ENCODE assay signal across 29 cellular contexts in genomic region chr21:31416465-31416864, GRCh38.
DNase-seq lines count a peak whose midpoint lies in the region; ATAC-seq and TF ChIP-seq lines count a peak whose summit lies in the region.
"Had no signal": no experiment of that assay in that cellular context is flagged by ENCODE, and none has a peak within 500 bp of the region (broad histone marks: within the 10 kb centered on the region; RNA-seq: fewer than 3 reads in every experiment).

No MANE protein-coding gene starts in this region.

- no peak for TF ChIP-seq CTCF in cardiac fibroblast (IDR thresholded peaks at IDR 0.05; ENCODE audit: low read depth, low read length)

- H3K4me1 ChIP-seq in right cardiac atrium (ENCODE audit: control insufficient read depth, insufficient read depth, low read length): no peaks in the 10 kb centered on the region
- H3K4me1 ChIP-seq: lower lobe of right lung, testis had no signal

- H3K27me3 ChIP-seq in right cardiac atrium (ENCODE audit: control insufficient read depth, insufficient read depth): no peaks in the 10 kb centered on the region
- H3K27me3 ChIP-seq: ovary, testis had no signal

- intact Hi-C loops in Right ventricle myocardium inferior (cut with DNase I): no loop called here
- intact Hi-C loops in right cardiac atrium (cut with DNase I): no loop called here

- no peak overlapping the region for H3K27ac ChIP-seq in right cardiac atrium (ENCODE audit: low read length)
- H3K27ac ChIP-seq: coronary artery, HL-60, lower lobe of right lung, ovary, testis, WERI-Rb-1 had no signal

- ATAC-seq in Right ventricle myocardium inferior (peak; percentile 32), right cardiac atrium (no peak)
- ATAC-seq: Panc1 had no signal

- H3K4me3 ChIP-seq in right cardiac atrium (ENCODE audit: low read length) (no peak overlapping the region), cardiac fibroblast (replicated peaks in 1 of 2; ENCODE audit: low read depth in 2 of 2, low read length in 2 of 2) (no peak overlapping the region)
- H3K4me3 ChIP-seq: coronary artery, lower lobe of right lung, ovary, testis had no signal

- WGBS in right cardiac atrium: 87% methylated on average over 2 of the region's 2 CpGs

- no peak for DNase-seq in Right ventricle myocardium inferior (ENCODE audit: missing footprints)
- no peak for DNase-seq in right cardiac atrium
- DNase-seq in cardiac fibroblast (ENCODE audit: low read depth in 2 of 2): peak; percentile 31 to 47
- peak; percentile 69 for DNase-seq in iris pigment epithelial cell (ENCODE audit: low read depth)
- DNase-seq in stromal cell of bone marrow (ENCODE audit: low read depth): peak; percentile 22
- DNase-seq in stimulated activated CD4-positive, alpha-beta T cell treated with anti-CD3 and anti-CD28 coated beads, Interleukin-1b, Interleukin-23, amount 100 ng/mL, for 48 hours: no peak
- no peak for DNase-seq in NCI-H128 (lab: John Stamatoyannopoulos, UW; ENCODE audit: unreplicated experiment)
- no peak for DNase-seq in stimulated activated CD4-positive, alpha-beta T cell treated with anti-CD3 and anti-CD28 coated beads, Interleukin-4, amount 100 ng/mL, for 24 hours
- DNase-seq: 8988T; activated gamma-delta T cell; activated naive CD8-positive, alpha-beta T cell treated with anti-CD3 and anti-CD28 coated beads, Interleukin-2, amount 10 ng/mL, durations not matched to agents 7 days and 5 days; activated T-cell treated with anti-CD3 and anti-CD28 coated beads, Interleukin-2, amount 50 U/mL, for 1 hour; effector memory CD4-positive, alpha-beta T cell; erythroblast; islet precursor cell; lower lobe of right lung; NCI-H1092 treated with DMSO at 0.1 percent for 48 hours; NCI-H187 treated with DMSO at 0.1 percent for 48 hours; NCI-H526; ovary; SIG-M5; stimulated activated naive B cell treated with anti-CD40 and anti-IgM and Interleukin-4, amounts not matched to agents 10 μg/mL and 1 μg/mL and 100 μg/mL, for 72 hours; SW 1271; T1000; testis; WERI-Rb-1 had no signal

- H3K9me3 ChIP-seq in right cardiac atrium (ENCODE audit: control insufficient read depth, low read length): no peaks in the 10 kb centered on the region
- H3K9me3 ChIP-seq: lower lobe of right lung, ovary, testis had no signal

Comparison
In these comparisons a context has a peak if more than half of its experiments do, and no peak if none do; other contexts are left out.
1. DNase-seq: peak in cardiac fibroblast (2 of 2), iris pigment epithelial cell (single experiment) and stromal cell of bone marrow (single experiment); none in Right ventricle myocardium inferior (single experiment), right cardiac atrium (0 of 3), stimulated activated CD4-positive, alpha-beta T cell treated with anti-CD3 and anti-CD28 coated beads, Interleukin-1b, Interleukin-23, amount 100 ng/mL, for 48 hours (single experiment), NCI-H128 (single experiment) and stimulated activated CD4-positive, alpha-beta T cell treated with anti-CD3 and anti-CD28 coated beads, Interleukin-4, amount 100 ng/mL, for 24 hours (single experiment).